Comparison of ENCODE assay signal across 8 cellular contexts in genomic region chr15:69414702-69415161, GRCh38. TPM values are rescaled to one million over a fixed set of nuclear protein-coding genes. Genes with fewer than 3 reads are reported as not detected.
DNase-seq lines count a peak whose midpoint lies in the region; ATAC-seq, FAIRE-seq and TF ChIP-seq lines count a peak whose summit lies in the region.

No MANE protein-coding gene starts in this region.

- no peak overlapping the region for H3K27ac ChIP-seq in CD4-positive, CD25-positive, alpha-beta regulatory T cell (ENCODE audit: insufficient read depth, low read length, poor library complexity, severe bottlenecking)
- H3K27ac ChIP-seq in stomach smooth muscle (ENCODE audit: low read length): peak overlapping the region; percentile 2

- FAIRE-seq in RCC 7860 (lab: Jason Lieb, UNC): peak; percentile 30

- peak overlapping the region; percentile 75 for H3K4me3 ChIP-seq in CD4-positive, CD25-positive, alpha-beta regulatory T cell (ENCODE audit: low read depth, low read length)
- peak overlapping the region; percentile 97 to 98 for H3K4me3 ChIP-seq in cardiac fibroblast (replicated peaks in 1 of 2; ENCODE audit: low read depth in 2 of 2, low read length in 2 of 2)
- H3K4me3 ChIP-seq in stomach smooth muscle (ENCODE audit: low read length in 2 of 2): peak overlapping the region; percentile 87 to 93

- peaks cover 22% of the 10 kb centered on the region for H3K4me1 ChIP-seq in CD4-positive, CD25-positive, alpha-beta regulatory T cell (ENCODE audit: control insufficient read depth, insufficient read depth, low read length, poor library complexity, severe bottlenecking)
- peaks cover 11% of the 10 kb centered on the region for H3K4me1 ChIP-seq in stomach smooth muscle (ENCODE audit: control insufficient read depth, insufficient read depth, low read length)

- H3K36me3 ChIP-seq in CD4-positive, CD25-positive, alpha-beta regulatory T cell (ENCODE audit: control insufficient read depth, insufficient read depth, low read length): no peaks in the 10 kb centered on the region
- H3K36me3 ChIP-seq in stomach smooth muscle (ENCODE audit: control insufficient read depth in 2 of 2, insufficient read depth in 2 of 2, low read length in 2 of 2): no peaks in the 10 kb centered on the region

- peak overlapping the region; percentile 21 to 55 for H3K9ac ChIP-seq in stomach smooth muscle (ENCODE audit: low read length in 2 of 2)

- peak in 2 of 3 donors; percentile 3 to 23 for DNase-seq in CD4-positive, CD25-positive, alpha-beta regulatory T cell
- DNase-seq in RCC 7860 (ENCODE audit: low spot score) (peak; percentile 77), cardiac fibroblast (ENCODE audit: low read depth in 2 of 2) (peak; percentile 93 to 97), left kidney (ENCODE audit: low read depth, low spot score) (peak; percentile 81)

- no peaks in the 10 kb centered on the region for H3K9me3 Mint-ChIP-seq in CD4-positive, CD25-positive, alpha-beta regulatory T cell

- no peaks in the 10 kb centered on the region for H3K9me3 ChIP-seq in CD4-positive, CD25-positive, alpha-beta regulatory T cell (ENCODE audit: control insufficient read depth in 2 of 2, low read length in 2 of 2)
- no peaks in the 10 kb centered on the region for H3K9me3 ChIP-seq in stomach smooth muscle (ENCODE audit: control insufficient read depth in 2 of 2, low read length in 2 of 2)

- H3K27ac Mint-ChIP-seq in CD4-positive, CD25-positive, alpha-beta regulatory T cell: peak overlapping the region in 1 of 3 donors; percentile 7

- TF ChIP-seq CTCF in cardiac fibroblast (IDR thresholded peaks at IDR 0.05; ENCODE audit: low read depth, low read length): no peak

- peaks cover 22 to 44% (median 26%) of the 10 kb centered on the region in 4 donors for H3K4me1 Mint-ChIP-seq in CD4-positive, CD25-positive, alpha-beta regulatory T cell

- H3K36me3 Mint-ChIP-seq in CD4-positive, CD25-positive, alpha-beta regulatory T cell: no peaks in the 10 kb centered on the region

- H3K27me3 ChIP-seq in CD4-positive, CD25-positive, alpha-beta regulatory T cell (ENCODE audit: control insufficient read depth, insufficient read depth, low read length): peaks cover 3% of the 10 kb centered on the region
- H3K27me3 ChIP-seq in stomach smooth muscle (ENCODE audit: control insufficient read depth in 1 of 2, insufficient read depth in 2 of 2, low read length in 2 of 2): no peaks in the 10 kb centered on the region

- H3K4me3 Mint-ChIP-seq in CD4-positive, CD25-positive, alpha-beta regulatory T cell: peak overlapping the region; percentile 79 to 92 (median 80)

- no peak for ATAC-seq in CD4-positive, CD25-positive, alpha-beta regulatory T cell (ENCODE audit: low read depth in 2 of 2)
- ATAC-seq in GM18868 (IDR thresholded peaks at IDR 0.05; ENCODE audit: unreplicated experiment) (peak; percentile 22), HG03097 (IDR thresholded peaks at IDR 0.05; ENCODE audit: low FRiP score, unreplicated experiment) (peak; percentile 41), HG02970 (IDR thresholded peaks at IDR 0.05; ENCODE audit: low FRiP score, unreplicated experiment) (no peak)

- peaks cover 12% of the 10 kb centered on the region for H3K27me3 Mint-ChIP-seq in CD4-positive, CD25-positive, alpha-beta regulatory T cell

RNA-seq across cellular contexts. Expression of gene KIF23, which starts 0.6 kb away (rescaled TPM):
- 3.8 TPM for total RNA-seq in CD4-positive, CD25-positive, alpha-beta regulatory T cell
- 1 to 10 TPM in 3 of 4 donors, under 1 TPM in 1; 0.74 to 1.3 (median 1.1) TPM for polyA plus RNA-seq in CD4-positive, CD25-positive, alpha-beta regulatory T cell

RNA-seq across cellular contexts. Expression of gene RPLP1, which starts 37.9 kb away (rescaled TPM):
- 1,439 TPM for total RNA-seq in CD4-positive, CD25-positive, alpha-beta regulatory T cell
- polyA plus RNA-seq in CD4-positive, CD25-positive, alpha-beta regulatory T cell: 1,000 to 10,000 TPM; 1,970 to 2,778 (median 2,296) TPM

Comparison
In these comparisons a context has a peak if more than half of its experiments do, and no peak if none do; other contexts are left out.
1. ATAC-seq: peak in GM18868 (single experiment) and HG03097 (single experiment); none in CD4-positive, CD25-positive, alpha-beta regulatory T cell (0 of 2) and HG02970 (single experiment).
2. DNase-seq: peak in every context shown above with its lines; median percentile 95 in cardiac fibroblast; 81 in left kidney; 77 in RCC 7860; 13 in CD4-positive, CD25-positive, alpha-beta regulatory T cell.
3. Peak in every context shown above with its lines, with median percentiles within 50 percentile points of each other: H3K4me3 ChIP-seq.